In genomic region chr3:98722389-98722788, GRCh38 we compare ENCODE assay signal across 25 cellular contexts. TPM values are rescaled to one million over a fixed set of nuclear protein-coding genes. Genes with fewer than 3 reads are reported as not detected.
"Had no signal": no experiment of that assay in that cellular context is flagged by ENCODE, and none has a peak within 500 bp of the region (broad histone marks: within the 10 kb centered on the region; RNA-seq: fewer than 3 reads in every experiment).

No MANE protein-coding gene starts in this region.

- H3K36me3 ChIP-seq: neutrophil, ovary, prostate gland, right atrium auricular region, spleen, upper lobe of left lung had no signal

- H3K4me1 ChIP-seq: prostate gland, right atrium auricular region, spleen, upper lobe of left lung had no signal

- H3K27me3 ChIP-seq: neutrophil, ovary, right atrium auricular region, upper lobe of left lung had no signal

- H3K4me3 ChIP-seq: ovary, prostate gland, right atrium auricular region, spleen, upper lobe of left lung had no signal

- H3K27ac ChIP-seq: neutrophil, ovary, prostate gland, right atrium auricular region, spleen, upper lobe of left lung, VCaP had no signal

- DNase-seq: activated CD4-positive, alpha-beta T cell treated with anti-CD3 and anti-CD28 coated beads, Interleukin-2, amount 10 ng/mL, durations not matched to agents 7 days and 5 days; activated CD4-positive, CD25-positive, alpha-beta regulatory T cell treated with anti-CD3 and anti-CD28 coated beads, Interleukin-2, amount 50 U/mL, for 72 hours; activated CD8-positive, alpha-beta memory T cell treated with anti-CD3 and anti-CD28 coated beads, Interleukin-2, amount 10 ng/mL, durations not matched to agents 7 days and 5 days; activated CD8-positive, alpha-beta T cell treated with anti-CD3 and anti-CD28 coated beads for 36 hours; activated effector memory CD4-positive, alpha-beta T cell treated with anti-CD3 and anti-CD28 coated beads, Interleukin-2, amount 50 U/mL, for 16 hours; activated naive CD4-positive, alpha-beta T cell treated with anti-CD3 and anti-CD28 coated beads, Interleukin-2, amount 10 ng/mL, durations not matched to agents 7 days and 5 days; activated T-cell treated with anti-CD3 and anti-CD28 coated beads for 4 hours; amygdala; cerebellar nuclear complex; erythroblast; hypothalamus; left ventricle myocardium superior; mammary epithelial cell; midbrain; ovary; spleen; stimulated activated CD4-positive, alpha-beta T cell treated with anti-CD3 and anti-CD28 coated beads, Interleukin-4, amount 100 ng/mL, for 1 hour; stimulated activated naive CD4-positive, alpha-beta T cell; upper lobe of left lung had no signal

- H3K9me3 ChIP-seq: neutrophil, ovary, prostate gland, right atrium auricular region, spleen, upper lobe of left lung had no signal

RNA-seq across cellular contexts. Expression of gene ST3GAL6, which starts 40.8 kb away (rescaled TPM):
- total RNA-seq: activated CD8-positive, alpha-beta T cell treated with anti-CD3 and anti-CD28 coated beads for 36 hours; natural killer cell treated with Interleukin-12 subunit alpha and Interleukin-12 subunit beta and Interleukin-15 and Interleukin-18, amount 100 ng/mL, for 72 hours; T-helper 2 cell treated with Interferon-gamma antibody and Interleukin-4, amounts not matched to agents 100 ng/mL and 5 ng/mL, for 36 hours had no signal
